ENCODE assay signal across 1 cellular context in genomic region chr13:112220925-112221324, GRCh38.
TF ChIP-seq lines count a peak whose summit lies in the region.

No MANE protein-coding gene starts in this region.

TF ChIP-seq in H1, 55 proteins besides CTCF, POLR2A, EP300 and RAD21 (continued from another document):
- TF ChIP-seq POLR2AphosphoS5 (IDR thresholded peaks at IDR 0.05; ENCODE audit: low read depth, low read length) (no peak), TAF7 (optimal IDR thresholded peaks at IDR 0.05; ENCODE audit: borderline replicate concordance, low read depth, low read length) (no peak), SP2 (IDR thresholded peaks at IDR 0.05; ENCODE audit: low read length) (no peak), EGR1 (IDR thresholded peaks at IDR 0.05; ENCODE audit: borderline replicate concordance, low read depth, low read length) (no peak), CEBPB (IDR thresholded peaks at IDR 0.05; ENCODE audit: low read depth, low read length) (no peak), CBX5 (IDR thresholded peaks at IDR 0.05; ENCODE audit: low read depth, low read length) (no peak), RXRA (IDR thresholded peaks at IDR 0.05; ENCODE audit: insufficient read depth, low read depth, low read length) (no peak), KDM1A (IDR thresholded peaks at IDR 0.05; ENCODE audit: borderline replicate concordance, low read length) (no peak), JUN (IDR thresholded peaks at IDR 0.05; ENCODE audit: low read depth, low read length) (no peak), TAF1 (IDR thresholded peaks at IDR 0.05; ENCODE audit: low read depth, low read length) (no peak), PHF8 (conservative IDR thresholded peaks at IDR 0.05; ENCODE audit: low read depth, low read length) (no peak), JUND (IDR thresholded peaks at IDR 0.05; ENCODE audit: low read length) (no peak), NANOG (IDR thresholded peaks at IDR 0.05; ENCODE audit: insufficient read depth, low read depth, low read length, poor library complexity, severe bottlenecking) (no peak)
TF ChIP-seq in H1: peak in this region for 0.
